17 cellular contexts compared by ENCODE assay signal in genomic region chr14:76696791-76697190, GRCh38.
DNase-seq lines count a peak whose midpoint lies in the region; ATAC-seq and TF ChIP-seq lines count a peak whose summit lies in the region.
"Had no signal": no experiment of that assay in that cellular context is flagged by ENCODE, and none has a peak within 500 bp of the region (broad histone marks: within the 10 kb centered on the region; RNA-seq: fewer than 3 reads in every experiment).

No MANE protein-coding gene starts in this region.

- TF ChIP-seq EP300 in esophagus muscularis mucosa (IDR thresholded peaks at IDR 0.05) (no peak), suprapubic skin (IDR thresholded peaks at IDR 0.05) (no peak)

- no peaks in the 10 kb centered on the region for H3F3A ChIP-seq in smooth muscle cell (ENCODE audit: low read depth)

- no peaks in the 10 kb centered on the region for H3K36me3 Mint-ChIP-seq in activated CD8-positive, alpha-beta T cell treated with anti-CD3 and anti-CD28 coated beads, Interleukin-2, amount 10 ng/mL, durations not matched to agents 7 days and 5 days (ENCODE audit: low read depth)
- no peaks in the 10 kb centered on the region for H3K36me3 Mint-ChIP-seq in activated CD8-positive, alpha-beta T cell treated with anti-CD3 and anti-CD28 coated beads for 36 hours (ENCODE audit: low read depth)
- H3K36me3 Mint-ChIP-seq in activated CD4-positive, alpha-beta T cell treated with anti-CD3 and anti-CD28 coated beads, Interleukin-2, amount 10 ng/mL, durations not matched to agents 7 days and 5 days (ENCODE audit: low read depth) = no peaks in the 10 kb centered on the region
- H3K36me3 Mint-ChIP-seq: CD14-positive monocyte had no signal

- no peak overlapping the region for H3K4me3 Mint-ChIP-seq in activated CD8-positive, alpha-beta T cell treated with anti-CD3 and anti-CD28 coated beads, Interleukin-2, amount 10 ng/mL, durations not matched to agents 7 days and 5 days
- no peak overlapping the region for H3K4me3 Mint-ChIP-seq in activated CD8-positive, alpha-beta T cell treated with anti-CD3 and anti-CD28 coated beads for 36 hours
- no peak overlapping the region for H3K4me3 Mint-ChIP-seq in activated CD4-positive, alpha-beta T cell treated with anti-CD3 and anti-CD28 coated beads, Interleukin-2, amount 10 ng/mL, durations not matched to agents 7 days and 5 days
- H3K4me3 Mint-ChIP-seq: CD14-positive monocyte had no signal

- WGBS in esophagus muscularis mucosa = 79% methylated on average over 5 of the region's 5 CpGs
- 59% methylated on average over 5 of the region's 5 CpGs for WGBS in smooth muscle cell (ENCODE audit: low lambda C conversion rate)
- WGBS in suprapubic skin = 75% methylated on average over 5 of the region's 5 CpGs

- H3K36me3 ChIP-seq in esophagus muscularis mucosa (no peaks in the 10 kb centered on the region), smooth muscle cell (ENCODE audit: low read depth) (no peaks in the 10 kb centered on the region), suprapubic skin (no peaks in the 10 kb centered on the region)

- H3K4me1 Mint-ChIP-seq in activated CD8-positive, alpha-beta T cell treated with anti-CD3 and anti-CD28 coated beads, Interleukin-2, amount 10 ng/mL, durations not matched to agents 7 days and 5 days (ENCODE audit: low read depth) = no peaks in the 10 kb centered on the region
- H3K4me1 Mint-ChIP-seq in activated CD8-positive, alpha-beta T cell treated with anti-CD3 and anti-CD28 coated beads for 36 hours (ENCODE audit: low read depth) = no peaks in the 10 kb centered on the region
- H3K4me1 Mint-ChIP-seq in activated CD4-positive, alpha-beta T cell treated with anti-CD3 and anti-CD28 coated beads, Interleukin-2, amount 10 ng/mL, durations not matched to agents 7 days and 5 days = no peaks in the 10 kb centered on the region

- H3K27me3 ChIP-seq in esophagus muscularis mucosa (no peaks in the 10 kb centered on the region), smooth muscle cell (ENCODE audit: low read depth) (no peaks in the 10 kb centered on the region), suprapubic skin (no peaks in the 10 kb centered on the region)

- no peak for TF ChIP-seq POLR2A in esophagus muscularis mucosa (IDR thresholded peaks at IDR 0.05; ENCODE audit: low read depth)
- TF ChIP-seq POLR2A in suprapubic skin (IDR thresholded peaks at IDR 0.05) = no peak

- no peak for TF ChIP-seq CTCF in activated CD8-positive, alpha-beta T cell treated with anti-CD3 and anti-CD28 coated beads for 36 hours (IDR thresholded peaks at IDR 0.05)
- TF ChIP-seq CTCF in esophagus muscularis mucosa (IDR thresholded peaks at IDR 0.05) (no peak), smooth muscle cell (IDR thresholded peaks at IDR 0.05; ENCODE audit: borderline replicate concordance, insufficient read depth, poor library complexity, severe bottlenecking) (no peak), suprapubic skin (IDR thresholded peaks at IDR 0.05) (no peak)

- H3K4me2 ChIP-seq in smooth muscle cell = no peak overlapping the region

- H3K4me3 ChIP-seq in esophagus muscularis mucosa (no peak overlapping the region), smooth muscle cell (no peak overlapping the region), suprapubic skin (no peak overlapping the region)
- H3K4me3 ChIP-seq: K562 had no signal

- no peaks in the 10 kb centered on the region for H3K9me3 Mint-ChIP-seq in activated CD8-positive, alpha-beta T cell treated with anti-CD3 and anti-CD28 coated beads, Interleukin-2, amount 10 ng/mL, durations not matched to agents 7 days and 5 days (ENCODE audit: insufficient read depth)
- no peaks in the 10 kb centered on the region for H3K9me3 Mint-ChIP-seq in activated CD8-positive, alpha-beta T cell treated with anti-CD3 and anti-CD28 coated beads for 36 hours
- H3K9me3 Mint-ChIP-seq in activated CD4-positive, alpha-beta T cell treated with anti-CD3 and anti-CD28 coated beads, Interleukin-2, amount 10 ng/mL, durations not matched to agents 7 days and 5 days = no peaks in the 10 kb centered on the region

- no peak overlapping the region for H3K9ac ChIP-seq in smooth muscle cell (ENCODE audit: low read depth)

- no peaks in the 10 kb centered on the region for H4K20me1 ChIP-seq in smooth muscle cell (ENCODE audit: low read depth)

- H3K27ac Mint-ChIP-seq in activated CD8-positive, alpha-beta T cell treated with anti-CD3 and anti-CD28 coated beads, Interleukin-2, amount 10 ng/mL, durations not matched to agents 7 days and 5 days = no peak overlapping the region
- H3K27ac Mint-ChIP-seq in activated CD8-positive, alpha-beta T cell treated with anti-CD3 and anti-CD28 coated beads for 36 hours = no peak overlapping the region
- no peak overlapping the region for H3K27ac Mint-ChIP-seq in activated CD4-positive, alpha-beta T cell treated with anti-CD3 and anti-CD28 coated beads, Interleukin-2, amount 10 ng/mL, durations not matched to agents 7 days and 5 days

- CTCF ChIA-PET in activated CD8-positive, alpha-beta T cell treated with anti-CD3 and anti-CD28 coated beads, Interleukin-2, amount 10 ng/mL, durations not matched to agents 7 days and 5 days (lab: Charles Lee) = interaction anchor here (0.7 to 1.6 kb wide), 5 partner anchors 11 to 115 kb away, joined by 3 to 10 read pairs (median 3); no protein-coding TSS in a partner anchor
- CTCF ChIA-PET in activated CD8-positive, alpha-beta T cell treated with anti-CD3 and anti-CD28 coated beads for 36 hours (lab: Charles Lee) = interaction anchor here (1.2 to 3.2 kb wide), 3 partner anchors 9 to 89 kb away, joined by 4 to 22 read pairs (median 4); no protein-coding TSS in a partner anchor
- CTCF ChIA-PET in activated CD4-positive, alpha-beta T cell treated with anti-CD3 and anti-CD28 coated beads, Interleukin-2, amount 10 ng/mL, durations not matched to agents 7 days and 5 days (lab: Charles Lee) = interaction anchor here (0.9 to 1.1 kb wide), 2 partner anchors 10 to 110 kb away, joined by 3 read pairs; no protein-coding TSS in a partner anchor

- peaks cover 6% of the 10 kb centered on the region for H3K27me3 Mint-ChIP-seq in activated CD8-positive, alpha-beta T cell treated with anti-CD3 and anti-CD28 coated beads, Interleukin-2, amount 10 ng/mL, durations not matched to agents 7 days and 5 days (ENCODE audit: low read depth)
- no peaks in the 10 kb centered on the region for H3K27me3 Mint-ChIP-seq in activated CD8-positive, alpha-beta T cell treated with anti-CD3 and anti-CD28 coated beads for 36 hours
- no peaks in the 10 kb centered on the region for H3K27me3 Mint-ChIP-seq in activated CD4-positive, alpha-beta T cell treated with anti-CD3 and anti-CD28 coated beads, Interleukin-2, amount 10 ng/mL, durations not matched to agents 7 days and 5 days

- intact Hi-C loops in activated CD8-positive, alpha-beta T cell treated with anti-CD3 and anti-CD28 coated beads for 36 hours (cut with micrococcal nuclease) = no loop called here
- intact Hi-C loops in esophagus muscularis mucosa (cut with DNase I) = no loop called here

- POLR2A ChIA-PET in activated CD8-positive, alpha-beta T cell treated with anti-CD3 and anti-CD28 coated beads, Interleukin-2, amount 10 ng/mL, durations not matched to agents 7 days and 5 days (lab: Charles Lee) = no interaction called here
- POLR2A ChIA-PET in activated CD8-positive, alpha-beta T cell treated with anti-CD3 and anti-CD28 coated beads for 36 hours (lab: Charles Lee) = no interaction called here
- POLR2A ChIA-PET in activated CD4-positive, alpha-beta T cell treated with anti-CD3 and anti-CD28 coated beads, Interleukin-2, amount 10 ng/mL, durations not matched to agents 7 days and 5 days (lab: Charles Lee) = no interaction called here

- no peaks in the 10 kb centered on the region for H3K9me3 ChIP-seq in esophagus muscularis mucosa
- no peaks in the 10 kb centered on the region for H3K9me3 ChIP-seq in smooth muscle cell (replicated peaks; ENCODE audit: low read depth)
- H3K9me3 ChIP-seq in suprapubic skin = no peaks in the 10 kb centered on the region

- H3K4me1 ChIP-seq in esophagus muscularis mucosa = no peaks in the 10 kb centered on the region
- no peaks in the 10 kb centered on the region for H3K4me1 ChIP-seq in smooth muscle cell (ENCODE audit: low read depth)
- H3K4me1 ChIP-seq in suprapubic skin = peaks cover 2% of the 10 kb centered on the region

- H2AFZ ChIP-seq in smooth muscle cell (ENCODE audit: low read depth) = no peak overlapping the region

- ATAC-seq in activated CD8-positive, alpha-beta T cell treated with anti-CD3 and anti-CD28 coated beads, Interleukin-2, amount 10 ng/mL, durations not matched to agents 7 days and 5 days = no peak
- ATAC-seq in activated CD8-positive, alpha-beta T cell treated with anti-CD3 and anti-CD28 coated beads for 36 hours = no peak
- ATAC-seq in GM21447 (IDR thresholded peaks at IDR 0.05; ENCODE audit: unreplicated experiment) = no peak
- ATAC-seq: K562 had no signal

- H3K79me2 ChIP-seq in smooth muscle cell (ENCODE audit: low read depth) = no peaks in the 10 kb centered on the region

- DNase-seq in activated CD8-positive, alpha-beta T cell treated with anti-CD3 and anti-CD28 coated beads, Interleukin-2, amount 10 ng/mL, durations not matched to agents 7 days and 5 days = peak; percentile 19
- no peak for DNase-seq in activated CD8-positive, alpha-beta T cell treated with anti-CD3 and anti-CD28 coated beads for 36 hours
- peak; percentile 54 for DNase-seq in SW480 (ENCODE audit: low spot score)
- DNase-seq in esophagus muscularis mucosa (ENCODE audit: extremely low spot score) = peak; percentile 87
- no peak for DNase-seq in smooth muscle cell (lab: John Stamatoyannopoulos, UW; ENCODE audit: unreplicated experiment)
- DNase-seq in suprapubic skin (ENCODE audit: low spot score in 2 of 2) = no peak
- no peak for DNase-seq in activated CD4-positive, alpha-beta T cell treated with anti-CD3 and anti-CD28 coated beads, Interleukin-2, amount 10 ng/mL, durations not matched to agents 7 days and 5 days
- DNase-seq: 8988T, DMS 273 treated with DMSO at 0.1 percent for 48 hours, DND-41, NCI-H1105 treated with DMSO at 0.1 percent for 48 hours, NCI-H1694, NCI-H2081 treated with DMSO at 0.1 percent for 48 hours, Right ventricle myocardium superior had no signal

- no peak overlapping the region for H3K27ac ChIP-seq in esophagus muscularis mucosa (replicated peaks in 1 of 4)
- peak overlapping the region; percentile 33 for H3K27ac ChIP-seq in smooth muscle cell (ENCODE audit: low read depth)
- no peak overlapping the region for H3K27ac ChIP-seq in suprapubic skin

Comparison
In these comparisons a context has a peak if more than half of its experiments do, and no peak if none do; other contexts are left out.
1. DNase-seq: peak in activated CD8-positive, alpha-beta T cell treated with anti-CD3 and anti-CD28 coated beads, Interleukin-2, amount 10 ng/mL, durations not matched to agents 7 days and 5 days (single experiment), SW480 (single experiment) and esophagus muscularis mucosa (single experiment); none in activated CD8-positive, alpha-beta T cell treated with anti-CD3 and anti-CD28 coated beads for 36 hours (single experiment), smooth muscle cell (single experiment), suprapubic skin (0 of 2) and activated CD4-positive, alpha-beta T cell treated with anti-CD3 and anti-CD28 coated beads, Interleukin-2, amount 10 ng/mL, durations not matched to agents 7 days and 5 days (single experiment).